1 cellular context compared by ENCODE assay signal in genomic region chr7:37920619-37921339, GRCh38.
TF ChIP-seq lines count a peak whose summit lies in the region.

TSS of gene EPDR1 (plus strand) at chr7:37920640. CDS start at chr7:37920940, 300 bp downstream.

TF ChIP-seq in HepG2, 621 proteins besides CTCF, POLR2A, EP300 and RAD21 (continued from another document and continues in another):
- TF ChIP-seq ZNF407 (CRISPR knock-in tag; IDR thresholded peaks at IDR 0.05; ENCODE audit: not compliant biosample characterization) (peak; percentile 96), ZBTB37 (CRISPR knock-in tag; IDR thresholded peaks at IDR 0.05) (no peak), ARID2 (CRISPR knock-in tag; IDR thresholded peaks at IDR 0.05; ENCODE audit: borderline replicate concordance) (peak; percentile 77; the same call in 1 of the 2 replicates), ZNF337 (CRISPR knock-in tag; IDR thresholded peaks at IDR 0.05; ENCODE audit: borderline replicate concordance, low read depth) (peak; percentile 83; the same call in 1 of the 2 replicates), ZNF891 (CRISPR knock-in tag; IDR thresholded peaks at IDR 0.05) (peak; percentile 22; the same call in 1 of the 2 replicates), ZNF24 (IDR thresholded peaks at IDR 0.05) (no peak), ZNF678 (CRISPR knock-in tag; IDR thresholded peaks at IDR 0.05) (0 out of 2 replicates have a peak, but pooled peaks have one; percentile 77), HBP1 (CRISPR knock-in tag; IDR thresholded peaks at IDR 0.05; ENCODE audit: low read depth) (no peak), ZSCAN29 (CRISPR knock-in tag; conservative IDR thresholded peaks at IDR 0.05) (peak; percentile 50; the same call in 1 of the 2 replicates), PRMT3 (CRISPR knock-in tag; IDR thresholded peaks at IDR 0.05; ENCODE audit: borderline replicate concordance, low read depth) (0 out of 2 replicates have a peak, but pooled peaks have one; percentile 3), ZNF724P (CRISPR knock-in tag; IDR thresholded peaks at IDR 0.05; ENCODE audit: borderline replicate concordance) (peak; percentile 6; the same call in 1 of the 2 replicates), CSRNP1 (CRISPR knock-in tag; IDR thresholded peaks at IDR 0.05) (0 out of 2 replicates have a peak, but pooled peaks have one; percentile 40), TOE1 (CRISPR knock-in tag; IDR thresholded peaks at IDR 0.05) (no peak), ZZZ3 (CRISPR knock-in tag; IDR thresholded peaks at IDR 0.05; ENCODE audit: borderline replicate concordance) (no peak), ZNF549 (CRISPR knock-in tag; IDR thresholded peaks at IDR 0.05) (0 out of 2 replicates have a peak, but pooled peaks have one; percentile 43), RNF2 (conservative IDR thresholded peaks at IDR 0.05; ENCODE audit: low read depth) (0 out of 2 replicates have a peak, but pooled peaks have one; percentile 28), ZNF713 (CRISPR knock-in tag; IDR thresholded peaks at IDR 0.05) (peak; percentile 78; the same call in 1 of the 2 replicates), ZSCAN31 (CRISPR knock-in tag; IDR thresholded peaks at IDR 0.05; ENCODE audit: low read depth) (peak; percentile 73), ZNF275 (CRISPR knock-in tag; IDR thresholded peaks at IDR 0.05; ENCODE audit: borderline replicate concordance) (peak; percentile 68; the same call in 1 of the 2 replicates), GTF2F1 (IDR thresholded peaks at IDR 0.05; ENCODE audit: low read length) (no peak), REPIN1 (CRISPR knock-in tag; IDR thresholded peaks at IDR 0.05; ENCODE audit: borderline replicate concordance, low read depth) (peak; percentile 41; the same call in 1 of the 2 replicates), ZNF605 (CRISPR knock-in tag; IDR thresholded peaks at IDR 0.05) (0 out of 2 replicates have a peak, but pooled peaks have one; percentile 17), FOXP4 (CRISPR knock-in tag; IDR thresholded peaks at IDR 0.05) (peak; percentile 62), ZNF619 (CRISPR knock-in tag; IDR thresholded peaks at IDR 0.05) (no peak; the same call in 1 of the 2 replicates), NFAT5 (CRISPR knock-in tag; IDR thresholded peaks at IDR 0.05) (peak; percentile 74), FOXJ3 (CRISPR knock-in tag; IDR thresholded peaks at IDR 0.05; ENCODE audit: borderline replicate concordance) (no peak), MYPOP (CRISPR knock-in tag; IDR thresholded peaks at IDR 0.05) (peak; percentile 77; the same call in 1 of the 2 replicates), MEF2D (CRISPR knock-in tag; IDR thresholded peaks at IDR 0.05) (peak; percentile 11; the same call in 1 of the 2 replicates), GABPB1 (CRISPR knock-in tag; IDR thresholded peaks at IDR 0.05) (peak; percentile 60), YY1 (IDR thresholded peaks at IDR 0.05; ENCODE audit: insufficient read depth, insufficient replicate concordance, low read depth, low read length) (peak; percentile 27)
